Comparison of ENCODE assay signal across 13 cellular contexts in the genomic region with DNA sequence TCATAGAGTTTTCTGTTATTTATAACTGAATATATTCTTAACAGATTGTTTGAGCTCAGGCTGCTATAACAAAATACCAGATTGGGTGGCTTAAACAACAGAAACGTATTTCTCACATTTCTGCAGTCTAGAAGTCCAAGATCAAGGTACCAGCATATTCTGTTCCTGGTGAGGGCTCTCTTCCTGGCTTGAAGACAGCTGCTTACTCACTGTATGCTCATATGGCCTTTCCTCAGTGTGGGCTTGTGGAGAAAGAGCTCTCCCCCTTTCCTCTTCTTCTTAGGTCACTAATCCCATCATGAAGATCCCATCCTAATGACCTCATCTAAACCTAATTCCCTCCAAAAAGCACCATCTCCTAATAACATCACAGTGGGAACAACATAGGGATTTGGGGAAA.
"Had no signal": no experiment of that assay in that cellular context is flagged by ENCODE, and none has a peak within 500 bp of the region (broad histone marks: within the 10 kb centered on the region; RNA-seq: fewer than 3 reads in every experiment).

No MANE protein-coding gene starts in this region.

- H3K27ac Mint-ChIP-seq: activated naive CD4-positive, alpha-beta T cell treated with anti-CD3 and anti-CD28 coated beads, Interleukin-2, amount 10 ng/mL, durations not matched to agents 7 days and 5 days; activated T-helper 17 cell treated with anti-CD3 and anti-CD28 coated beads, Interleukin-2, amount 50 U/mL, for 72 hours; dendritic cell treated with granulocyte-macrophage colony-stimulating factor and Interleukin-4, amounts not matched to agents 40 ng/mL and 50 ng/mL, for 4 days; effector memory CD8-positive, alpha-beta T cell; T-helper 1 cell treated with Interleukin-12 subunit alpha and Interleukin-12 subunit beta and Interleukin-4 antibody, amounts not matched to agents 30 μg/mL and 1 μg/mL, for 36 hours had no signal

- H3K4me1 Mint-ChIP-seq: activated naive CD4-positive, alpha-beta T cell treated with anti-CD3 and anti-CD28 coated beads, Interleukin-2, amount 10 ng/mL, durations not matched to agents 7 days and 5 days; activated T-helper 17 cell treated with anti-CD3 and anti-CD28 coated beads, Interleukin-2, amount 50 U/mL, for 72 hours; stimulated activated naive CD8-positive, alpha-beta T cell treated with anti-CD3 and anti-CD28 coated beads, Interleukin-15, amount 100 ng/mL, for 72 hours had no signal

- DNase-seq: activated CD4-positive, alpha-beta T cell treated with anti-CD3 and anti-CD28 coated beads, Interleukin-2, amount 50 U/mL, for 1 hour; activated CD4-positive, CD25-positive, alpha-beta regulatory T cell; activated naive CD4-positive, alpha-beta T cell treated with anti-CD3 and anti-CD28 coated beads, Interleukin-2, amount 10 ng/mL, durations not matched to agents 7 days and 5 days; activated T-cell treated with anti-CD3 and anti-CD28 coated beads for 4 hours; effector memory CD8-positive, alpha-beta T cell; erythroblast; stimulated activated CD4-positive, alpha-beta T cell treated with anti-CD3 and anti-CD28 coated beads, Interleukin-4, amount 100 ng/mL, for 1 hour; stimulated activated naive CD8-positive, alpha-beta T cell treated with anti-CD3 and anti-CD28 coated beads, Interleukin-15, amount 100 ng/mL, for 72 hours had no signal

- ATAC-seq: activated T-helper 17 cell treated with anti-CD3 and anti-CD28 coated beads, Interleukin-2, amount 50 U/mL, for 72 hours; effector memory CD8-positive, alpha-beta T cell; gastroesophageal sphincter; stimulated activated naive CD8-positive, alpha-beta T cell treated with anti-CD3 and anti-CD28 coated beads, Interleukin-15, amount 100 ng/mL, for 72 hours had no signal

- H3K36me3 Mint-ChIP-seq: activated naive CD4-positive, alpha-beta T cell treated with anti-CD3 and anti-CD28 coated beads, Interleukin-2, amount 10 ng/mL, durations not matched to agents 7 days and 5 days had no signal

- H3K4me3 Mint-ChIP-seq: activated naive CD4-positive, alpha-beta T cell treated with anti-CD3 and anti-CD28 coated beads, Interleukin-2, amount 10 ng/mL, durations not matched to agents 7 days and 5 days; activated T-helper 17 cell treated with anti-CD3 and anti-CD28 coated beads, Interleukin-2, amount 50 U/mL, for 72 hours; dendritic cell treated with granulocyte-macrophage colony-stimulating factor and Interleukin-4, amounts not matched to agents 40 ng/mL and 50 ng/mL, for 4 days; effector memory CD8-positive, alpha-beta T cell; stimulated activated naive CD8-positive, alpha-beta T cell treated with anti-CD3 and anti-CD28 coated beads, Interleukin-15, amount 100 ng/mL, for 72 hours; T-helper 1 cell treated with Interleukin-12 subunit alpha and Interleukin-12 subunit beta and Interleukin-4 antibody, amounts not matched to agents 30 μg/mL and 1 μg/mL, for 36 hours had no signal

- H3K27me3 Mint-ChIP-seq: activated naive CD4-positive, alpha-beta T cell treated with anti-CD3 and anti-CD28 coated beads, Interleukin-2, amount 10 ng/mL, durations not matched to agents 7 days and 5 days; dendritic cell treated with granulocyte-macrophage colony-stimulating factor and Interleukin-4, amounts not matched to agents 40 ng/mL and 50 ng/mL, for 4 days had no signal

- H3K9me3 ChIP-seq: gastroesophageal sphincter, thoracic aorta had no signal

- H3K4me3 ChIP-seq: gastroesophageal sphincter, thoracic aorta had no signal
